10 cellular contexts compared by ENCODE assay signal in genomic region chr1:115507256-115507589, GRCh38.
A peak's percentile ranks its signal among the peaks of the same experiment; 100 is the strongest.
DNase-seq lines count a peak whose midpoint lies in the region; ATAC-seq and TF ChIP-seq lines count a peak whose summit lies in the region.
"Had no signal": no experiment of that assay in that cellular context is flagged by ENCODE, and none has a peak within 500 bp of the region (broad histone marks: within the 10 kb centered on the region; RNA-seq: fewer than 3 reads in every experiment).

No MANE protein-coding gene starts in this region.

- DNase-seq in DMS79 (lab: John Stamatoyannopoulos, UW), result peak; percentile 13
- DNase-seq in NCI-H1092 (lab: John Stamatoyannopoulos, UW), result peak; percentile 1
- peak; percentile 22 for DNase-seq in brain microvascular endothelial cell
- no peak for DNase-seq in Karpas-422
- DNase-seq in NCI-H446 treated with DMSO at 0.1 percent for 48 hours (lab: John Stamatoyannopoulos, UW), result no peak
- DNase-seq: activated CD4-positive, alpha-beta T cell treated with anti-CD3 and anti-CD28 coated beads, Interleukin-2, amount 50 U/mL, for 1 hour had no signal

- in situ Hi-C loops in brain microvascular endothelial cell (cut with HindIII; ENCODE audit: low pct_ligation_motif_present, low sequenced_read_pairs), result no loop called here

- TF ChIP-seq CTCF in brain microvascular endothelial cell (IDR thresholded peaks at IDR 0.05; ENCODE audit: low read depth, low read length, missing control alignments) (peak; percentile 80), liver (IDR thresholded peaks at IDR 0.05; ENCODE audit: low read depth, low read length, missing input control) (peak; percentile 19)

- H3K4me1 ChIP-seq in liver (ENCODE audit: control insufficient read depth in 4 of 4, insufficient read depth in 4 of 4, low read length in 3 of 4) (no peaks in the 10 kb centered on the region), Karpas-422 (ENCODE audit: low read length) (no peaks in the 10 kb centered on the region)

- H3K79me2 ChIP-seq in Karpas-422 (ENCODE audit: low read length), result no peaks in the 10 kb centered on the region

- peak; percentile 62 to 66 for TF ChIP-seq RAD21 in liver (IDR thresholded peaks at IDR 0.05)

- no peak for ATAC-seq in HG02571 (IDR thresholded peaks at IDR 0.05; ENCODE audit: unreplicated experiment)
- ATAC-seq in HG03097 (IDR thresholded peaks at IDR 0.05; ENCODE audit: low FRiP score, unreplicated experiment), result no peak
- ATAC-seq: mucosa of descending colon had no signal

- H3K36me3 ChIP-seq in brain microvascular endothelial cell (replicated peaks) (no peaks in the 10 kb centered on the region), liver (ENCODE audit: control insufficient read depth in 4 of 4, insufficient read depth in 3 of 4, low read depth in 1 of 4, low read length in 3 of 4) (no peaks in the 10 kb centered on the region), Karpas-422 (ENCODE audit: insufficient read depth, low read length) (no peaks in the 10 kb centered on the region)

- H3K9me3 ChIP-seq in liver (ENCODE audit: control insufficient read depth in 4 of 4, low read length in 3 of 4) (no peaks in the 10 kb centered on the region), Karpas-422 (ENCODE audit: low read length) (no peaks in the 10 kb centered on the region)
- H3K9me3 ChIP-seq: mucosa of descending colon had no signal

- H3K4me2 ChIP-seq in Karpas-422 (ENCODE audit: low read depth, low read length, poor library complexity, severe bottlenecking), result no peak overlapping the region

- no peaks in the 10 kb centered on the region for H3K9me2 ChIP-seq in Karpas-422 (replicated peaks; ENCODE audit: insufficient read depth, low read length)

- H4K20me1 ChIP-seq in Karpas-422 (ENCODE audit: insufficient read depth, low read depth, low read length), result no peaks in the 10 kb centered on the region

- H3K27me3 ChIP-seq in brain microvascular endothelial cell (replicated peaks) (no peaks in the 10 kb centered on the region), liver (ENCODE audit: control insufficient read depth in 4 of 4, insufficient read depth in 4 of 4, low read length in 3 of 4) (peaks cover 0 to 5% (median 0%) of the 10 kb centered on the region in 4 donors), Karpas-422 (ENCODE audit: low read length) (no peaks in the 10 kb centered on the region)

- H3K9ac ChIP-seq in liver (ENCODE audit: low read depth in 1 of 2, low read length in 2 of 2) (no peak overlapping the region), Karpas-422 (ENCODE audit: low read length) (no peak overlapping the region)

- 31% methylated on average over 4 of the region's 4 CpGs for WGBS in liver

- no peak overlapping the region for H2AFZ ChIP-seq in Karpas-422 (ENCODE audit: low read length)

- H3K27ac ChIP-seq in brain microvascular endothelial cell, result no peak overlapping the region
- H3K27ac ChIP-seq in liver (ENCODE audit: low read depth in 1 of 2, low read length in 2 of 2), result no peak overlapping the region
- H3K27ac ChIP-seq in Karpas-422 (ENCODE audit: low read length), result no peak overlapping the region

- no peak overlapping the region for H3K4me3 ChIP-seq in brain microvascular endothelial cell (ENCODE audit: low read depth, low read length)
- H3K4me3 ChIP-seq in liver (ENCODE audit: low read depth in 1 of 3, low read length in 3 of 3), result no peak overlapping the region
- H3K4me3 ChIP-seq in Karpas-422 (ENCODE audit: low read length), result no peak overlapping the region
- H3K4me3 ChIP-seq: mucosa of descending colon had no signal

TF ChIP-seq in liver, 16 proteins besides CTCF, POLR2A, EP300 and RAD21:
- TF ChIP-seq TAF1 (conservative IDR thresholded peaks at IDR 0.05) (no peak), ATF3 (IDR thresholded peaks at IDR 0.05) (no peak), SP1 (IDR thresholded peaks at IDR 0.05) (no peak), YY1 (IDR thresholded peaks at IDR 0.05) (no peak), NR2F2 (IDR thresholded peaks at IDR 0.05) (no peak), ZBTB33 (IDR thresholded peaks at IDR 0.05) (no peak), RXRA (IDR thresholded peaks at IDR 0.05) (no peak), HNF4G (IDR thresholded peaks at IDR 0.05) (no peak), FOXA2 (IDR thresholded peaks at IDR 0.05) (no peak), HNF4A (conservative IDR thresholded peaks at IDR 0.05) (no peak), MAX (IDR thresholded peaks at IDR 0.05) (no peak), FOXA1 (IDR thresholded peaks at IDR 0.05) (no peak), JUND (IDR thresholded peaks at IDR 0.05) (no peak), REST (IDR thresholded peaks at IDR 0.05) (no peak), GABPA (IDR thresholded peaks at IDR 0.05 in 1 of 2, conservative IDR thresholded peaks at IDR 0.05 in 1 of 2) (no peak), EGR1 (IDR thresholded peaks at IDR 0.05; ENCODE audit: low read depth in 2 of 2) (no peak)
TF ChIP-seq in liver: peak in this region for 0.

Comparison
In these comparisons a context has a peak if more than half of its experiments do, and no peak if none do; other contexts are left out.
1. DNase-seq: peak in DMS79 (single experiment), NCI-H1092 (single experiment) and brain microvascular endothelial cell (single experiment); none in Karpas-422 (single experiment) and NCI-H446 treated with DMSO at 0.1 percent for 48 hours (single experiment).